Comparison of ENCODE assay signal across 21 cellular contexts in the genomic region with DNA sequence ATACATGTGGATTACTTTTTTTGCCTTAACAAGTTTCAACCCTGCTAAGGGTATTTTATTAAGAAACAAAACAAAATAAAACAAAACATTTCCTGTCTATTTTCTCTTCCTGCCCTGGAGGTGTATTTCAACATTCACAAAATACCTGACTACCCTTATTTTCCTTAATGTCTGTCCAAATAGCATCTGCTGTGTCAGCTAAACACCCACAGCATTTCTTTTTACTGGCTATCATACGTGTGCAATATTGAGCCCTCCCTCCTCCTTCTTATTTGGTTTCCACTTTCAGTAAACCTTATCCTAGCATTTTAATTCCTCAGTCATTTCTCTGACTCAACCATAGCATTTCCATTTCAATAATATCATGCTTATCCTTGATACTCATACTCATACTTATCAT.
"Had no signal": no experiment of that assay in that cellular context is flagged by ENCODE, and none has a peak within 500 bp of the region (broad histone marks: within the 10 kb centered on the region; RNA-seq: fewer than 3 reads in every experiment).

No MANE protein-coding gene starts in this region.

- ATAC-seq: activated CD8-positive, alpha-beta memory T cell treated with anti-CD3 and anti-CD28 coated beads, Interleukin-2, amount 10 ng/mL, durations not matched to agents 7 days and 5 days; activated T-helper 17 cell treated with anti-CD3 and anti-CD28 coated beads, Interleukin-2, amount 50 U/mL, for 72 hours; body of pancreas; gastroesophageal sphincter; heart right ventricle; left ventricle myocardium superior; mucosa of descending colon; right cardiac atrium; stimulated activated naive CD8-positive, alpha-beta T cell treated with anti-CD3 and anti-CD28 coated beads, Interleukin-15, amount 100 ng/mL, for 72 hours had no signal

- H3K27ac ChIP-seq: body of pancreas, coronary artery, gastroesophageal sphincter, heart right ventricle, prostate gland, skin epidermis, suprapubic skin, transverse colon, uterus had no signal

- H3K4me1 ChIP-seq: body of pancreas, gastroesophageal sphincter, heart right ventricle, prostate gland, suprapubic skin, transverse colon, uterus had no signal

- DNase-seq: activated CD4-positive, alpha-beta memory T cell treated with anti-CD3 and anti-CD28 coated beads, Interleukin-2, amount 10 ng/mL, durations not matched to agents 7 days and 5 days; activated CD4-positive, alpha-beta T cell treated with anti-CD3 and anti-CD28 coated beads for 48 hours; activated CD4-positive, CD25-positive, alpha-beta regulatory T cell; activated CD8-positive, alpha-beta memory T cell treated with anti-CD3 and anti-CD28 coated beads, Interleukin-2, amount 10 ng/mL, durations not matched to agents 7 days and 5 days; activated naive CD4-positive, alpha-beta T cell treated with Interleukin-2 at 50 U/mL for 16 hours; body of pancreas; heart right ventricle; left ventricle myocardium superior; mucosa of descending colon; naive B cell; right cardiac atrium; stimulated activated CD4-positive, alpha-beta T cell treated with anti-CD3 and anti-CD28 coated beads, Interleukin-4, amount 100 ng/mL, for 1 hour; stimulated activated naive CD8-positive, alpha-beta T cell treated with anti-CD3 and anti-CD28 coated beads, Interleukin-15, amount 100 ng/mL, for 72 hours; transverse colon; uterus had no signal

- H3K4me3 ChIP-seq: body of pancreas, coronary artery, gastroesophageal sphincter, heart right ventricle, mucosa of descending colon, prostate gland, skin epidermis, suprapubic skin, transverse colon, uterus had no signal

- H3K36me3 ChIP-seq: gastroesophageal sphincter, heart right ventricle, prostate gland, suprapubic skin, transverse colon, uterus had no signal

- H3K27me3 ChIP-seq: body of pancreas, gastroesophageal sphincter, heart right ventricle, suprapubic skin, transverse colon, uterus had no signal

- H3K9me3 ChIP-seq: body of pancreas, mucosa of descending colon, prostate gland, suprapubic skin, transverse colon, uterus had no signal
